Comparison of ENCODE assay signal across 8 cellular contexts in the genomic region with DNA sequence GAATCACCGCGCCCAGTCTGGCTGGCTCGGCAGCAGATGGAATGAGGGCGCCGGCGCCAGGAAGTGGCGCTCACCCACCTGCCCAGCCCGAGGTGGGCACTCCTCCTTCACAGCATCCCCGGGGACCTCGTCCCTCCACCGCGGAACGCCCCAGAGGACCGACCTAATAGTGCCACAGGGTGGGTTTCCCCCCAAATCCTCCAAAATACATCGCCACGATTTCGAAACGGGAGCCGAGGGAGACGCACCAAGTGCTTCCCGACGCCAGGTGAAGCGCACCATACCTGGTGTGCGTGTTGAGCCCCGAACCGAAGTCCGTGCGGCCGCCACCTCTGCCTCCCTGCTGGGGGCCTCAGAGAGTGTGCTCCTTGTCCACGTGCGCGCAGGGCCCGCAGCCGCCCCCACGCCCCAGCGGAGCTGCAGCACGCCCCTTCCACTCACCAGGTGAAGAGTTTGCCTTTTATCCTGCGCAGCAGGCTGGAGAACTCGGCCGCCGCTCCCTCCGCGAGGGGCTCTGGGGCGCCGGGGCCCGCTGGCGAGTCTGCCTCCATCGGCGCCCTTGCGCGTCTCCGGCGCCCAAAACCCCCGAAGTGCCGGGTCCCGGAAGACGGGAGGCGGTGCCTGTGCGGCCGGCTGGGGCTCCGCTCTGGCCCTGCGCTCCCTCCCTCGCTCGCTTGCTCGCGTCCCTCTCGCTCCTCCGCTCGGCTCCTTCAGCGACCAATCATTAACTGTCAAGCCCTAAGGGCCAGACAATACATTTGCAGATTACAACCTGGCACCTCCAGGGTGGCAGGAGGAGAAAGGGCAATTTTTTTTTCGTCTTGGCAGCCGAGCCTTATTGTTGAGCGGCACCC. TPM values are rescaled to one million over a fixed set of nuclear protein-coding genes. Genes with fewer than 3 reads are reported as not detected.
A peak's percentile ranks its signal among the peaks of the same experiment; 100 is the strongest.
DNase-seq lines count a peak whose midpoint lies in the region; ATAC-seq, FAIRE-seq and TF ChIP-seq lines count a peak whose summit lies in the region.

A gene with protein sequence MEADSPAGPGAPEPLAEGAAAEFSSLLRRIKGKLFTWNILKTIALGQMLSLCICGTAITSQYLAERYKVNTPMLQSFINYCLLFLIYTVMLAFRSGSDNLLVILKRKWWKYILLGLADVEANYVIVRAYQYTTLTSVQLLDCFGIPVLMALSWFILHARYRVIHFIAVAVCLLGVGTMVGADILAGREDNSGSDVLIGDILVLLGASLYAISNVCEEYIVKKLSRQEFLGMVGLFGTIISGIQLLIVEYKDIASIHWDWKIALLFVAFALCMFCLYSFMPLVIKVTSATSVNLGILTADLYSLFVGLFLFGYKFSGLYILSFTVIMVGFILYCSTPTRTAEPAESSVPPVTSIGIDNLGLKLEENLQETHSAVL (minus strand): TSS at position 571 of the 854 bp plus-strand sequence. CDS start 20 bp downstream, at position 551.

- H3K27ac ChIP-seq in GM12878 (ENCODE audit: control insufficient read depth, insufficient read depth) (peak within 1 kb of the TSS; percentile 66), iPS-20b (ENCODE audit: low read length) (no peak within 1 kb of the TSS), small intestine (ENCODE audit: low read depth in 1 of 2, low read length in 1 of 2) (peak within 1 kb of the TSS; percentile 74 to 84)

- no peaks in the 10 kb centered on the region for H3K36me3 Mint-ChIP-seq in T-helper 2 cell treated with Interferon-gamma antibody and Interleukin-4, amounts not matched to agents 5 μg/mL and 100 μg/mL, for 36 hours (ENCODE audit: low read depth)

- intact Hi-C loops in GM12878 (cut with micrococcal nuclease; ENCODE audit: unreplicated experiment), result loop anchor here (1.0 to 5.0 kb wide), 3 partner anchors 17 to 294 kb away; a partner anchor contains a TSS

- H3K9me3 ChIP-seq in GM12878 (replicated peaks; ENCODE audit: control insufficient read depth, insufficient read depth, low read length), result no peaks in the 10 kb centered on the region
- no peaks in the 10 kb centered on the region for H3K9me3 ChIP-seq in iPS-20b (ENCODE audit: insufficient read depth, low read depth, low read length)
- H3K9me3 ChIP-seq in small intestine (ENCODE audit: control insufficient read depth, low read depth), result no peaks in the 10 kb centered on the region

- FAIRE-seq in GM12878 (lab: Jason Lieb, UNC) (peak; percentile 18), small intestine (lab: Jason Lieb, UNC) (no peak)

- H3K27me3 ChIP-seq in GM12878 (replicated peaks in 1 of 2; ENCODE audit: control insufficient read depth in 2 of 2, insufficient read depth in 2 of 2, low read length in 1 of 2) (no peaks in the 10 kb centered on the region), iPS-20b (ENCODE audit: insufficient read depth, low read length) (peaks cover 35% of the 10 kb centered on the region), small intestine (ENCODE audit: control insufficient read depth in 2 of 2, insufficient read depth in 2 of 2, low read length in 2 of 2) (no peaks in the 10 kb centered on the region)

- no peak for TF ChIP-seq RAD21 in GM12878 (IDR thresholded peaks at IDR 0.05; ENCODE audit: insufficient read depth, low read depth, low read length)

- H3K36me3 ChIP-seq in GM12878 (ENCODE audit: control insufficient read depth in 2 of 2, insufficient read depth in 2 of 2, low read length in 1 of 2) (0 out of 4 replicates have a peak, but pooled peaks cover 0 to 2% of the 10 kb centered on the region in 2 experiments), iPS-20b (ENCODE audit: insufficient read depth, low read depth, low read length) (no peaks in the 10 kb centered on the region), small intestine (ENCODE audit: control insufficient read depth in 2 of 2, insufficient read depth in 2 of 2, low read length in 2 of 2) (no peaks in the 10 kb centered on the region)

- TF ChIP-seq EP300 in GM12878 (IDR thresholded peaks at IDR 0.05; ENCODE audit: borderline replicate concordance in 1 of 2, control insufficient read depth in 1 of 2, low read depth in 2 of 2, low read length in 2 of 2), result no peak

- in situ Hi-C loops in GM12878 (cut with MboI), result no loop called here

- POLR2A ChIA-PET in GM12878 (lab: Charles Lee), result interaction anchor here (0.7 to 2.6 kb wide), 5 partner anchors 10 to 117 kb away, joined by 3 to 16 read pairs (median 6); no protein-coding TSS in a partner anchor

- peak; percentile 55 for DNase-seq in NCI-H187 treated with DMSO at 0.1 percent for 48 hours (lab: John Stamatoyannopoulos, UW)
- DNase-seq in T-helper 2 cell treated with Interferon-gamma antibody and Interleukin-4, amounts not matched to agents 5 μg/mL and 100 μg/mL, for 36 hours (ENCODE audit: low spot score), result peak; percentile 78
- DNase-seq in GM12878 (ENCODE audit: low read depth, low spot score), result peak; percentile 80
- peak; percentile 92 for DNase-seq in small intestine
- DNase-seq in COLO829 (ENCODE audit: low spot score), result no peak

- peak within 1 kb of the TSS; percentile 88 for H3K4me2 ChIP-seq in GM12878 (ENCODE audit: control insufficient read depth, insufficient read depth)

- peak; percentile 92 for ATAC-seq in GM18505 (IDR thresholded peaks at IDR 0.05; ENCODE audit: unreplicated experiment)
- ATAC-seq in HG02852 (IDR thresholded peaks at IDR 0.05; ENCODE audit: unreplicated experiment), result peak; percentile 88
- peak; percentile 92 for ATAC-seq in GM12878

- RAD21 ChIA-PET in GM12878 (lab: Charles Lee; ENCODE audit: unreplicated experiment), result interaction anchor here (0.7 to 1.7 kb wide), 4 partner anchors 12 to 272 kb away, joined by 5 to 13 read pairs (median 6); no protein-coding TSS in a partner anchor

- peak within 1 kb of the TSS; percentile 93 for H3K4me3 ChIP-seq in GM12878
- H3K4me3 ChIP-seq in iPS-20b (ENCODE audit: low read length), result peak within 1 kb of the TSS; percentile 99
- H3K4me3 ChIP-seq in small intestine (ENCODE audit: low read depth in 1 of 2, low read length in 2 of 2), result peak within 1 kb of the TSS; percentile 63 to 87

- peak within 1 kb of the TSS; percentile 92 for H3K4me3 Mint-ChIP-seq in T-helper 2 cell treated with Interferon-gamma antibody and Interleukin-4, amounts not matched to agents 5 μg/mL and 100 μg/mL, for 36 hours

- TF ChIP-seq POLR2A in GM18505 (IDR thresholded peaks at IDR 0.05; ENCODE audit: borderline replicate concordance, extremely low read depth, insufficient read depth, insufficient read length) (peak; percentile 91), GM12878 (IDR thresholded peaks at IDR 0.05; ENCODE audit: low read depth, low read length) (peak; percentile 90)

- no peaks in the 10 kb centered on the region for H4K20me1 ChIP-seq in GM12878 (ENCODE audit: control insufficient read depth, insufficient read depth)

- H3K9me3 Mint-ChIP-seq in T-helper 2 cell treated with Interferon-gamma antibody and Interleukin-4, amounts not matched to agents 5 μg/mL and 100 μg/mL, for 36 hours, result no peaks in the 10 kb centered on the region

- peak within 1 kb of the TSS; percentile 88 for H2AFZ ChIP-seq in GM12878 (ENCODE audit: control insufficient read depth, low read depth, low read length)

- peaks cover 19% of the 10 kb centered on the region for H3K4me1 Mint-ChIP-seq in T-helper 2 cell treated with Interferon-gamma antibody and Interleukin-4, amounts not matched to agents 5 μg/mL and 100 μg/mL, for 36 hours (ENCODE audit: low read depth)

- SMC1A ChIA-PET in GM12878 (lab: Charles Lee; ENCODE audit: uncharacterized antibody, unreplicated experiment), result interaction anchor here (1.1 to 4.0 kb wide), 4 partner anchors 18 to 58 kb away, joined by 3 to 17 read pairs (median 6); no protein-coding TSS in a partner anchor

- H3K9ac ChIP-seq in GM12878 (ENCODE audit: control insufficient read depth, insufficient read depth, low read length), result peak within 1 kb of the TSS; percentile 85
- peak within 1 kb of the TSS; percentile 79 for H3K9ac ChIP-seq in iPS-20b (ENCODE audit: low read depth, low read length)

- WGBS in GM12878 (ENCODE audit: insufficient coverage, insufficient replicate concordance, low lambda C conversion rate, missing lambda C conversion rate), result under 1% methylated on average over 71 of the region's 73 CpGs
- WGBS in small intestine, 3 donors, result 0% methylated on average over 71 to 73 of the region's 73 CpGs

- H3K4me1 ChIP-seq in GM12878 (ENCODE audit: control insufficient read depth, insufficient read depth, low read length) (peaks cover 11% of the 10 kb centered on the region; the same call in 1 of the 2 replicates), iPS-20b (ENCODE audit: insufficient read depth, low read length) (peaks cover 8% of the 10 kb centered on the region), small intestine (ENCODE audit: control insufficient read depth in 2 of 2, insufficient read depth in 1 of 2, low read depth in 1 of 2, low read length in 1 of 2) (peaks cover 0 to 3% of the 10 kb centered on the region in 2 donors)

- BruUV-seq in GM12878 (replicated peaks; lab: Mats Ljungman, UMichigan), result no TSS peak

- H3K79me2 ChIP-seq in GM12878 (ENCODE audit: control insufficient read depth, insufficient read depth, low read length), result peaks cover 48% of the 10 kb centered on the region

- peak within 1 kb of the TSS; percentile 76 for H3K27ac Mint-ChIP-seq in T-helper 2 cell treated with Interferon-gamma antibody and Interleukin-4, amounts not matched to agents 5 μg/mL and 100 μg/mL, for 36 hours

- H3K27me3 Mint-ChIP-seq in T-helper 2 cell treated with Interferon-gamma antibody and Interleukin-4, amounts not matched to agents 5 μg/mL and 100 μg/mL, for 36 hours (ENCODE audit: low read depth), result peaks cover 6% of the 10 kb centered on the region

- peak in 2 of 3 experiments; percentile 12 to 19; a peak in 3 of 6 replicates for TF ChIP-seq CTCF in GM12878 (IDR thresholded peaks at IDR 0.05 in 2 of 3, conservative IDR thresholded peaks at IDR 0.05 in 1 of 3; ENCODE audit: control insufficient read depth in 2 of 3, extremely low read depth in 1 of 3, insufficient read depth in 1 of 3, low read depth in 3 of 3, low read length in 3 of 3)

- CTCF ChIA-PET in GM12878 (lab: Yijun Ruan, JAX), result interaction anchor here (0.7 to 1.7 kb wide), 4 partner anchors 37 to 117 kb away, joined by 3 to 8 read pairs (median 4); no protein-coding TSS in a partner anchor

RNA-seq across cellular contexts. Expression of the gene that starts here (rescaled TPM):
- total RNA-seq in GM12878 (2013; cell fraction: nucleolus; rRNA removed), result 40.2 and 41.6 TPM in 2 replicates
- total RNA-seq in GM12878 (2014; rRNA removed) (42.1 and 45.7 TPM in 2 replicates), GM12878 (2014; rRNA removed; fragmentation: Illumina TruSeq; extraction: Trizol) (37.5 and 41.6 TPM in 2 replicates), GM12878 (2021) (33.4 and 33.9 TPM in 2 replicates)
- 15.7 TPM for polyA plus RNA-seq in GM12878 (2011; ENCODE audit: low read depth)
- polyA plus RNA-seq in GM12878 (2011; rRNA removed) (44.9 and 46.4 TPM in 2 replicates), GM12878 (2014; fragmentation: Illumina TruSeq; extraction: Trizol) (38.6 and 39.3 TPM in 2 replicates), GM12878 (2014; fragmentation: Nextera tagmentation; extraction: Ambion mirVana) (10 to 100 TPM; 15.2 to 25.8 TPM), GM12878 (2014; rRNA removed) (28.5 and 29.4 TPM in 2 replicates), GM12878 (2016; fragmentation: Nextera tagmentation; extraction: Ambion mirVana) (10 to 100 TPM; 48.0 to 48.8 TPM), small intestine (10 to 100 TPM; 10.3 to 21.5 (median 14.5) TPM)
- 39.2 and 41.4 TPM in 2 replicates for polyA plus RNA-seq in GM12878 (2011; cell fraction: cytosol; rRNA removed)
- 24.0 and 24.5 TPM in 2 replicates for polyA plus RNA-seq in GM12878 (2011; cell fraction: nucleus; rRNA removed)
- 19.2 and 22.1 TPM in 2 replicates for polyA plus RNA-seq in GM12878 (2012)
- polyA minus RNA-seq in GM12878 (2011; rRNA and poly(A)+ RNA removed), result 86.7 and 119 TPM in 2 replicates
- polyA minus RNA-seq in GM12878 (2011; cell fraction: cytosol; rRNA and poly(A)+ RNA removed), result 25.8 and 30.9 TPM in 2 replicates
- polyA minus RNA-seq in GM12878 (2011; cell fraction: nucleus; rRNA and poly(A)+ RNA removed), result 8.6 and 11.1 TPM in 2 replicates
